8 cellular contexts compared by ENCODE assay signal in genomic region chr1:147599362-147600118, GRCh38. TPM values are rescaled to one million over a fixed set of nuclear protein-coding genes. Genes with fewer than 3 reads are reported as not detected.
DNase-seq lines count a peak whose midpoint lies in the region; ATAC-seq and TF ChIP-seq lines count a peak whose summit lies in the region.

No MANE protein-coding gene starts in this region.

- ATAC-seq in GM19351 (IDR thresholded peaks at IDR 0.05; ENCODE audit: unreplicated experiment) (peak; percentile 72), HG03469 (IDR thresholded peaks at IDR 0.05; ENCODE audit: unreplicated experiment) (peak; percentile 47), left lung (peak; percentile 96)

- peaks cover 7 to 16% of the 10 kb centered on the region in 2 donors for H3K4me1 ChIP-seq in left lung

- H3K4me1 Mint-ChIP-seq in activated CD4-positive, alpha-beta T cell treated with anti-CD3 and anti-CD28 coated beads, Interleukin-2, amount 10 ng/mL, durations not matched to agents 7 days and 5 days = peaks cover 26% of the 10 kb centered on the region

- peak overlapping the region; percentile 80 to 82 for H3K27ac ChIP-seq in left lung

- peaks cover 15% of the 10 kb centered on the region for H3K27me3 Mint-ChIP-seq in activated CD4-positive, alpha-beta T cell treated with anti-CD3 and anti-CD28 coated beads, Interleukin-2, amount 10 ng/mL, durations not matched to agents 7 days and 5 days

- H3K4me3 Mint-ChIP-seq in activated CD4-positive, alpha-beta T cell treated with anti-CD3 and anti-CD28 coated beads, Interleukin-2, amount 10 ng/mL, durations not matched to agents 7 days and 5 days = peak overlapping the region; percentile 85

- peaks cover 0 to 27% of the 10 kb centered on the region in 2 donors for H3K27me3 ChIP-seq in left lung

- CTCF ChIA-PET in activated CD4-positive, alpha-beta T cell treated with anti-CD3 and anti-CD28 coated beads, Interleukin-2, amount 10 ng/mL, durations not matched to agents 7 days and 5 days (lab: Charles Lee) = interaction anchor here (0.5 to 2.4 kb wide), 5 partner anchors 19 to 508 kb away, joined by 3 to 7 read pairs (median 3); no protein-coding TSS in a partner anchor

- H3K36me3 ChIP-seq in left lung = no peaks in the 10 kb centered on the region

- intact Hi-C loops in left lung (cut with DNase I) = no loop called here

- H3K27ac Mint-ChIP-seq in activated CD4-positive, alpha-beta T cell treated with anti-CD3 and anti-CD28 coated beads, Interleukin-2, amount 10 ng/mL, durations not matched to agents 7 days and 5 days = peak overlapping the region; percentile 93

- H3K9me3 Mint-ChIP-seq in activated CD4-positive, alpha-beta T cell treated with anti-CD3 and anti-CD28 coated beads, Interleukin-2, amount 10 ng/mL, durations not matched to agents 7 days and 5 days = no peaks in the 10 kb centered on the region

- no peak for TF ChIP-seq CTCF in left lung (IDR thresholded peaks at IDR 0.05)

- H3K4me3 ChIP-seq in left lung = peak overlapping the region; percentile 70 to 75

- POLR2A ChIA-PET in activated CD4-positive, alpha-beta T cell treated with anti-CD3 and anti-CD28 coated beads, Interleukin-2, amount 10 ng/mL, durations not matched to agents 7 days and 5 days (lab: Charles Lee) = interaction anchor here (0.7 kb wide), 1 partner anchor 59 kb away, joined by 8 read pairs; the partner anchor contains the start of gene BCL9

- no peaks in the 10 kb centered on the region for H3K9me3 ChIP-seq in left lung

- peaks cover under 1% of the 10 kb centered on the region for H3K36me3 Mint-ChIP-seq in activated CD4-positive, alpha-beta T cell treated with anti-CD3 and anti-CD28 coated beads, Interleukin-2, amount 10 ng/mL, durations not matched to agents 7 days and 5 days (ENCODE audit: low read depth)

- DNase-seq in AML-193 (lab: John Stamatoyannopoulos, UW) = peak; percentile 71 to 73
- DNase-seq in NCI-H526 (lab: John Stamatoyannopoulos, UW) = peak; percentile 99 to 100
- DNase-seq in activated CD4-positive, alpha-beta T cell treated with anti-CD3 and anti-CD28 coated beads, Interleukin-2, amount 10 ng/mL, durations not matched to agents 7 days and 5 days = peak; percentile 96
- DNase-seq in cortex of kidney (lab: John Stamatoyannopoulos, UW) = peak; percentile 83
- DNase-seq in left lung = peak; percentile 97 to 99
- DNase-seq in stimulated activated CD4-positive, alpha-beta T cell treated with anti-CD3 and anti-CD28 coated beads, Interleukin-2, amount 100 ng/mL, for 24 hours = peak; percentile 97 to 98

RNA-seq across cellular contexts. Expression of gene BCL9, which starts 58.2 kb away (rescaled TPM):
- total RNA-seq in activated CD4-positive, alpha-beta T cell treated with anti-CD3 and anti-CD28 coated beads, Interleukin-2, amount 10 ng/mL, durations not matched to agents 7 days and 5 days = 10 to 100 TPM; 21.1 to 22.8 TPM
- total RNA-seq in left lung = 10 to 100 TPM; 17.6 to 22.8 TPM

Comparison
In these comparisons a context has a peak if more than half of its experiments do, and no peak if none do; other contexts are left out.
1. Peak in every context shown above with its lines: DNase-seq, ATAC-seq, H3K4me3 ChIP-seq and H3K27ac ChIP-seq.